Comparison of ENCODE assay signal across 30 cellular contexts in the genomic region with DNA sequence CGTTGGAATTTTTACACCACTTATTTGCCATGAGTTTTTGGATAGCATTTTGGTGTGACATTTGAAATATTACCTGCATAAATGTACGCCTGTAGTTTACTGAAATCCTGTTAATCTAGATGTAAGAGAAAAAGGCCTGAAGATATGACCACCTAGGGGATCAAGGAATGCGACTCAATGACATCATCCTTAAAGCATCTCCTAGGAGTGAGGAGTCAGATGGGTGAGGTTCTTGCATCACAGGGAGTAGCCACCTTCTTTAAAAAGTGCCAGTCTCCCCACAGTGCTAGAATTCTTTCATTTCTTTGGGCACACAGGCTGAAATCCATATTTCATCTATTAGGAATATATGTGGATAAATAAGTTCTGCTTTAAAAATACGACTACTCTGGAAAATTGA. TPM values are rescaled to one million over a fixed set of nuclear protein-coding genes. Genes with fewer than 3 reads are reported as not detected.
DNase-seq lines count a peak whose midpoint lies in the region; ATAC-seq, FAIRE-seq and TF ChIP-seq lines count a peak whose summit lies in the region.
"Had no signal": no experiment of that assay in that cellular context is flagged by ENCODE, and none has a peak within 500 bp of the region (broad histone marks: within the 10 kb centered on the region; RNA-seq: fewer than 3 reads in every experiment).

No MANE protein-coding gene starts in this region.

- no peak for DNase-seq in HepG2 (ENCODE audit: low spot score)
- no peak for DNase-seq in right lobe of liver
- DNase-seq in RKO (ENCODE audit: low spot score): peak; percentile 12
- DNase-seq in foreskin keratinocyte: peak; percentile 12 to 61
- DNase-seq in testis: no peak
- DNase-seq in NCI-H524 treated with DMSO at 0.1 percent for 48 hours (lab: John Stamatoyannopoulos, UW): no peak
- DNase-seq: activated CD8-positive, alpha-beta T cell treated with anti-CD3 and anti-CD28 coated beads, Interleukin-2, amount 10 ng/mL, durations not matched to agents 7 days and 5 days; activated naive CD4-positive, alpha-beta T cell treated with anti-CD3 and anti-CD28 coated beads, Interleukin-2, amount 10 ng/mL, durations not matched to agents 7 days and 5 days; activated T-cell treated with anti-CD3 and anti-CD28 coated beads, Interleukin-2, amount 50 U/mL, for 48 hours; aorta; effector memory CD8-positive, alpha-beta T cell; GF-D8; head of caudate nucleus; mesenchymal stem cell; naive thymus-derived CD8-positive, alpha-beta T cell; NCI-H1436 treated with DMSO at 0.1 percent for 48 hours; NCI-H82; posterior cingulate gyrus; stimulated activated naive CD8-positive, alpha-beta T cell treated with anti-CD3 and anti-CD28 coated beads, Interleukin-15, amount 100 ng/mL, for 72 hours; T-helper 9 cell had no signal

- no peak overlapping the region for H2AFZ ChIP-seq in HepG2 (ENCODE audit: low read length)

- TF ChIP-seq POLR2A in HepG2 (IDR thresholded peaks at IDR 0.05; ENCODE audit: insufficient read depth in 1 of 2, low read depth in 2 of 2, low read length in 2 of 2) (no peak), right lobe of liver (IDR thresholded peaks at IDR 0.05) (no peak), testis (IDR thresholded peaks at IDR 0.05) (no peak)

- H3K27ac ChIP-seq in HepG2 (ENCODE audit: extremely low read length, insufficient read depth, low read length) (no peak overlapping the region), right lobe of liver (no peak overlapping the region), foreskin keratinocyte (no peak overlapping the region), testis (no peak overlapping the region)
- H3K27ac ChIP-seq: BLaER1, skin epidermis had no signal

- in situ Hi-C loops in HepG2 (cut with HindIII; ENCODE audit: extremely low pct_ligation_motif_present, low pct_unique_long_range_greater_than_20kb): no loop called here

- no peak for TF ChIP-seq RAD21 in HepG2 (CRISPR knock-in tag; IDR thresholded peaks at IDR 0.05)

- no peaks in the 10 kb centered on the region for H3K79me2 ChIP-seq in HepG2 (ENCODE audit: insufficient read depth, low read length)

- no peak for TF ChIP-seq EP300 in HepG2 (IDR thresholded peaks at IDR 0.05; ENCODE audit: low read depth in 2 of 2, low read length in 2 of 2)
- no peak for TF ChIP-seq EP300 in HepG2 (CRISPR knock-in tag; IDR thresholded peaks at IDR 0.05; ENCODE audit: borderline replicate concordance)

- TF ChIP-seq CTCF in HepG2 (CRISPR knock-in tag; IDR thresholded peaks at IDR 0.05) (no peak), right lobe of liver (IDR thresholded peaks at IDR 0.05) (no peak), foreskin keratinocyte (conservative IDR thresholded peaks at IDR 0.05) (no peak), testis (IDR thresholded peaks at IDR 0.05) (no peak)

- H3K27me3 ChIP-seq in HepG2 (ENCODE audit: control insufficient read depth in 1 of 2, insufficient read depth in 2 of 2, low read length in 2 of 2): no peaks in the 10 kb centered on the region
- no peaks in the 10 kb centered on the region for H3K27me3 ChIP-seq in right lobe of liver
- H3K27me3 ChIP-seq in foreskin keratinocyte: no peaks in the 10 kb centered on the region
- H3K27me3 ChIP-seq in testis: no peaks in the 10 kb centered on the region
- H3K27me3 ChIP-seq: BLaER1 had no signal

- no peak for FAIRE-seq in HepG2 (lab: Jason Lieb, UNC)
- FAIRE-seq: A204.1, D721Med, GM12891, keratinocyte had no signal

- no peak for ATAC-seq in HepG2
- no peak for ATAC-seq in right lobe of liver
- ATAC-seq in foreskin keratinocyte: peak; percentile 40
- ATAC-seq in GM18870 (IDR thresholded peaks at IDR 0.05; ENCODE audit: unreplicated experiment): no peak
- no peak for ATAC-seq in GM18502 (IDR thresholded peaks at IDR 0.05; ENCODE audit: poor library complexity, unreplicated experiment)
- ATAC-seq: activated CD8-positive, alpha-beta T cell treated with anti-CD3 and anti-CD28 coated beads, Interleukin-2, amount 10 ng/mL, durations not matched to agents 7 days and 5 days; effector memory CD8-positive, alpha-beta T cell; naive thymus-derived CD8-positive, alpha-beta T cell; Panc1; stimulated activated naive CD8-positive, alpha-beta T cell treated with anti-CD3 and anti-CD28 coated beads, Interleukin-15, amount 100 ng/mL, for 72 hours had no signal

- H3K4me1 ChIP-seq in HepG2 (ENCODE audit: insufficient read depth, low read length) (no peaks in the 10 kb centered on the region), right lobe of liver (no peaks in the 10 kb centered on the region), foreskin keratinocyte (no peaks in the 10 kb centered on the region), testis (no peaks in the 10 kb centered on the region)
- H3K4me1 ChIP-seq: BLaER1 had no signal

- intact Hi-C loops in HepG2 (cut with micrococcal nuclease; ENCODE audit: unreplicated experiment) (no loop called here), right lobe of liver (cut with DNase I) (no loop called here), testis (cut with DNase I; ENCODE audit: low total_unique reads) (no loop called here)

- H3K9me3 ChIP-seq in HepG2 (ENCODE audit: low read length): no peaks in the 10 kb centered on the region
- H3K9me3 ChIP-seq in right lobe of liver: no peaks in the 10 kb centered on the region
- H3K9me3 ChIP-seq in testis: no peaks in the 10 kb centered on the region

- no TSS peak for BruUV-seq in HepG2 (replicated peaks; lab: Mats Ljungman, UMichigan)

- H4K20me1 ChIP-seq in HepG2 (ENCODE audit: insufficient read depth, low read length): no peaks in the 10 kb centered on the region
- H4K20me1 ChIP-seq: BLaER1 had no signal

- H3K4me3 ChIP-seq in HepG2 (replicated peaks in 1 of 3; ENCODE audit: insufficient read depth in 1 of 3, low read depth in 2 of 3, low read length in 3 of 3): no peak overlapping the region
- H3K4me3 ChIP-seq in right lobe of liver: no peak overlapping the region
- H3K4me3 ChIP-seq in testis: no peak overlapping the region
- H3K4me3 ChIP-seq: BLaER1, skin epidermis had no signal

- POLR2A ChIA-PET in HepG2 (lab: Yijun Ruan, JAX): no interaction called here

- no peaks in the 10 kb centered on the region for H3K36me3 ChIP-seq in HepG2 (replicated peaks in 1 of 2; ENCODE audit: control insufficient read depth in 1 of 2, insufficient read depth in 2 of 2, low read length in 2 of 2)
- H3K36me3 ChIP-seq in right lobe of liver: no peaks in the 10 kb centered on the region
- no peaks in the 10 kb centered on the region for H3K36me3 ChIP-seq in testis (ENCODE audit: low read depth, missing control alignments)
- H3K36me3 ChIP-seq: BLaER1 had no signal

- WGBS in HepG2 (ENCODE audit: low lambda C conversion rate): 2% methylated on average over 4 of the region's 4 CpGs
- WGBS in right lobe of liver (ENCODE audit: insufficient coverage, low coverage, low lambda C conversion rate, missing lambda C conversion rate): 40% methylated on average over 4 of the region's 4 CpGs
- 57 to 75% methylated on average over 4 of the region's 4 CpGs for WGBS in testis, 2 donors

- CTCF ChIA-PET in HepG2 (lab: Yijun Ruan, JAX; ENCODE audit: low intra/inter-chr PET ratio, low total read pairs): no interaction called here

- no peak overlapping the region for H3K4me2 ChIP-seq in HepG2 (ENCODE audit: low read depth, low read length)
- H3K4me2 ChIP-seq: BLaER1 had no signal

- no peak overlapping the region for H3K9ac ChIP-seq in HepG2 (ENCODE audit: insufficient read depth, low read depth, low read length)
- H3K9ac ChIP-seq: BLaER1 had no signal

TF ChIP-seq in HepG2, 621 proteins besides CTCF, POLR2A, EP300 and RAD21:
- TF ChIP-seq ATF7 (IDR thresholded peaks at IDR 0.05) (peak; percentile 77), ATF7 (CRISPR knock-in tag; IDR thresholded peaks at IDR 0.05) (no peak), ZFP36 (IDR thresholded peaks at IDR 0.05; ENCODE audit: borderline replicate concordance, low read depth, low read length, partially characterized antibody) (no peak), HNRNPK (IDR thresholded peaks at IDR 0.05; ENCODE audit: low read depth, low read length, poor library complexity, severe bottlenecking) (no peak), ZNF430 (CRISPR knock-in tag; IDR thresholded peaks at IDR 0.05) (no peak), ASH2L (IDR thresholded peaks at IDR 0.05; ENCODE audit: insufficient read length, low read depth, low read length) (no peak), ZNF253 (CRISPR knock-in tag; IDR thresholded peaks at IDR 0.05; ENCODE audit: borderline replicate concordance) (no peak), ZNF577 (CRISPR knock-in tag; IDR thresholded peaks at IDR 0.05; ENCODE audit: borderline replicate concordance, low read depth) (no peak)

RNA-seq across cellular contexts. Expression of a gene that starts 34.5 kb away (rescaled TPM):
- total RNA-seq in HepG2 (2016; rRNA removed; fragmentation: Illumina TruSeq; extraction: Trizol) (not detected in 2 replicates), right lobe of liver (under 1 TPM in 1 of 6 experiments, not detected in 5; 0.12 TPM), foreskin keratinocyte (not detected in 2 replicates), testis (10 to 100 TPM in 1 of 2 donors, 1 to 10 TPM in 1; 3.2 to 10.1 TPM)
- not detected in 2 replicates for total RNA-seq in HepG2 (2016; cell fraction: cytosol; rRNA removed; fragmentation: Illumina TruSeq; extraction: Trizol; ENCODE audit: low read depth)
- not detected in 2 replicates for total RNA-seq in HepG2 (2016; cell fraction: insoluble cytoplasmic fraction; rRNA removed; fragmentation: Illumina TruSeq; extraction: Trizol)
- not detected in 2 replicates for total RNA-seq in HepG2 (2016; cell fraction: membrane; rRNA removed; fragmentation: Illumina TruSeq; extraction: Trizol)
- total RNA-seq in HepG2 (2016; cell fraction: nucleus; rRNA removed; fragmentation: Illumina TruSeq; extraction: Trizol): not detected in 2 replicates
- polyA plus RNA-seq in HepG2 (2011; rRNA removed) (not detected in 2 replicates), foreskin keratinocyte (not detected in 2 replicates), testis (ENCODE audit: insufficient read depth, low read depth, low replicate concordance) (3.1 TPM)
- not detected in 2 replicates for polyA plus RNA-seq in HepG2 (2011; cell fraction: cytosol; rRNA removed)
- not detected in 2 replicates for polyA plus RNA-seq in HepG2 (2011; cell fraction: nucleus; rRNA removed)
- polyA plus RNA-seq in HepG2 (2012): not detected in 2 replicates
- polyA plus RNA-seq in HepG2 (2016; cell fraction: cytosol; fragmentation: Illumina TruSeq; extraction: Trizol; ENCODE audit: low read depth): not detected in 2 replicates
- polyA plus RNA-seq in HepG2 (2016; cell fraction: insoluble cytoplasmic fraction; fragmentation: Illumina TruSeq; extraction: Trizol; ENCODE audit: low read depth): not detected in 2 replicates
- not detected in 2 replicates for polyA plus RNA-seq in HepG2 (2016; cell fraction: membrane; fragmentation: Illumina TruSeq; extraction: Trizol; ENCODE audit: low read depth)
- not detected in 2 replicates for polyA plus RNA-seq in HepG2 (2016; cell fraction: nucleus; fragmentation: Illumina TruSeq; extraction: Trizol; ENCODE audit: insufficient read depth, low read depth)
- polyA minus RNA-seq in HepG2 (2011; rRNA and poly(A)+ RNA removed; ENCODE audit: low replicate concordance): not detected in 2 replicates
- not detected in 2 replicates for polyA minus RNA-seq in HepG2 (2011; cell fraction: cytosol; rRNA and poly(A)+ RNA removed)
- not detected in 2 replicates for polyA minus RNA-seq in HepG2 (2011; cell fraction: nucleus; rRNA and poly(A)+ RNA removed)
- total RNA-seq: activated CD8-positive, alpha-beta T cell treated with anti-CD3 and anti-CD28 coated beads, Interleukin-2, amount 10 ng/mL, durations not matched to agents 7 days and 5 days; chondrocyte; naive thymus-derived CD8-positive, alpha-beta T cell had no signal
- polyA plus RNA-seq: aorta; keratinocyte; naive thymus-derived CD8-positive, alpha-beta T cell had no signal

Comparison
In these comparisons a context has a peak if more than half of its experiments do, and no peak if none do; other contexts are left out.
1. DNase-seq: peak in RKO (single experiment) and foreskin keratinocyte (2 of 2); none in HepG2 (single experiment), right lobe of liver (0 of 3), testis (single experiment) and NCI-H524 treated with DMSO at 0.1 percent for 48 hours (single experiment).